Comparison of ENCODE assay signal across 18 cellular contexts in genomic region chr11:47778878-47779483, GRCh38.
"Had no signal": no experiment of that assay in that cellular context is flagged by ENCODE, and none has a peak within 500 bp of the region (broad histone marks: within the 10 kb centered on the region; RNA-seq: fewer than 3 reads in every experiment).

No MANE protein-coding gene starts in this region.

- H3K27ac ChIP-seq: gastrocnemius medialis, neural progenitor cell, pancreas, right lobe of liver, tibial nerve, upper lobe of right lung had no signal

- H2AFZ ChIP-seq: neural progenitor cell had no signal

- H3K9me3 ChIP-seq: gastrocnemius medialis, pancreas, right lobe of liver, tibial nerve, upper lobe of right lung had no signal

- H3K4me3 ChIP-seq: gastrocnemius medialis, neural progenitor cell, pancreas, right lobe of liver, tibial nerve, upper lobe of right lung had no signal

- H3K9ac ChIP-seq: neural progenitor cell had no signal

- H3K4me3 Mint-ChIP-seq: mesothelial cell of epicardium; natural killer cell; neural progenitor cell; stimulated activated effector memory CD8-positive, alpha-beta T cell treated with anti-CD3 and anti-CD28 coated beads, Interleukin-12 subunit alpha, Interleukin-12 subunit beta, amount 100 ng/mL, for 72 hours; stimulated activated naive CD8-positive, alpha-beta T cell treated with anti-CD3 and anti-CD28 coated beads, Interleukin-15, Interleukin-2, amounts not matched to agents 100 ng/mL and 50 ng/mL, for 24 hours had no signal

- H3K4me2 ChIP-seq: neural progenitor cell had no signal

- H3K4me1 Mint-ChIP-seq: natural killer cell; neural progenitor cell; stimulated activated effector memory CD8-positive, alpha-beta T cell treated with anti-CD3 and anti-CD28 coated beads, Interleukin-12 subunit alpha, Interleukin-12 subunit beta, amount 100 ng/mL, for 72 hours had no signal

- H3K27me3 Mint-ChIP-seq: progenitor cell of endocrine pancreas; stimulated activated naive CD8-positive, alpha-beta T cell treated with anti-CD3 and anti-CD28 coated beads, Interleukin-15, Interleukin-2, amounts not matched to agents 100 ng/mL and 50 ng/mL, for 24 hours had no signal

- ATAC-seq: esophagus mucosa; gastrocnemius medialis; natural killer cell; pancreas; right lobe of liver; stimulated activated effector memory CD8-positive, alpha-beta T cell treated with anti-CD3 and anti-CD28 coated beads, Interleukin-12 subunit alpha, Interleukin-12 subunit beta, amount 100 ng/mL, for 72 hours; upper lobe of right lung had no signal

- H3K9me3 Mint-ChIP-seq: mesothelial cell of epicardium; natural killer cell; neural progenitor cell; stimulated activated effector memory CD8-positive, alpha-beta T cell treated with anti-CD3 and anti-CD28 coated beads, Interleukin-12 subunit alpha, Interleukin-12 subunit beta, amount 100 ng/mL, for 72 hours; stimulated activated naive CD8-positive, alpha-beta T cell treated with anti-CD3 and anti-CD28 coated beads, Interleukin-15, Interleukin-2, amounts not matched to agents 100 ng/mL and 50 ng/mL, for 24 hours had no signal

- H3K27ac Mint-ChIP-seq: mesothelial cell of epicardium; natural killer cell; neural progenitor cell; progenitor cell of endocrine pancreas; stimulated activated naive CD8-positive, alpha-beta T cell treated with anti-CD3 and anti-CD28 coated beads, Interleukin-15, Interleukin-2, amounts not matched to agents 100 ng/mL and 50 ng/mL, for 24 hours had no signal

- DNase-seq: effector memory CD4-positive, alpha-beta T cell; gastrocnemius medialis; kidney; left cardiac atrium; natural killer cell; nucleus accumbens; pancreas; right lobe of liver; stimulated activated CD4-positive, alpha-beta T cell treated with anti-CD3 and anti-CD28 coated beads, Interleukin-4, amount 100 ng/mL, for 1 hour; stimulated activated CD8-positive, alpha-beta memory T cell treated with anti-CD3 and anti-CD28 coated beads, Interleukin-4, amount 100 ng/mL, for 48 hours; upper lobe of right lung had no signal

- H3K27me3 ChIP-seq: gastrocnemius medialis, neural progenitor cell, pancreas, right lobe of liver, tibial nerve, upper lobe of right lung had no signal

- H3K4me1 ChIP-seq: neural progenitor cell, pancreas, right lobe of liver, tibial nerve, upper lobe of right lung had no signal
